14 cellular contexts compared by ENCODE assay signal in genomic region chr2:215032153-215032552, GRCh38.
"Had no signal": no experiment of that assay in that cellular context is flagged by ENCODE, and none has a peak within 500 bp of the region (broad histone marks: within the 10 kb centered on the region; RNA-seq: fewer than 3 reads in every experiment).

No MANE protein-coding gene starts in this region.

- H3K36me3 ChIP-seq: suprapubic skin, upper lobe of right lung had no signal

- DNase-seq: activated B cell treated with CpG ODN at 0.5 μM for 24 hours; activated CD4-positive, alpha-beta T cell treated with anti-CD3 and anti-CD28 coated beads, Interleukin-2, amount 10 ng/mL, durations not matched to agents 24 days and 14 days; activated CD8-positive, alpha-beta memory T cell treated with anti-CD3 and anti-CD28 coated beads for 24 hours; activated T-cell treated with anti-CD3 and anti-CD28 coated beads for 4 hours; amniotic stem cell; dermis blood vessel endothelial cell; kidney; left ventricle myocardium superior; mesendoderm; nephron progenitor cell; stimulated activated CD4-positive, alpha-beta T cell treated with anti-CD3 and anti-CD28 coated beads, Interleukin-12 subunit alpha, Interleukin-12 subunit beta, amount 100 ng/mL, for 4 hours; stimulated activated naive CD4-positive, alpha-beta T cell treated with Interleukin-2 at 50 U/mL for 16 hours; upper lobe of right lung had no signal

- H3K27ac ChIP-seq: suprapubic skin, upper lobe of right lung had no signal

- H3K9me3 ChIP-seq: suprapubic skin, upper lobe of right lung had no signal

- H3K4me3 ChIP-seq: suprapubic skin, upper lobe of right lung had no signal

- H3K4me1 ChIP-seq: suprapubic skin, upper lobe of right lung had no signal

- H3K27me3 ChIP-seq: suprapubic skin, upper lobe of right lung had no signal

- ATAC-seq: left ventricle myocardium superior, upper lobe of right lung had no signal
